Comparison of ENCODE assay signal across 26 cellular contexts in genomic region chr1:163885510-163885909, GRCh38.
"Had no signal": no experiment of that assay in that cellular context is flagged by ENCODE, and none has a peak within 500 bp of the region (broad histone marks: within the 10 kb centered on the region; RNA-seq: fewer than 3 reads in every experiment).

No MANE protein-coding gene starts in this region.

- H3K36me3 ChIP-seq: neural progenitor cell, ovary, spleen, suprapubic skin, tibial artery, transverse colon, vagina had no signal

- ATAC-seq: natural killer cell; psoas muscle; right cardiac atrium; sciatic nerve; stimulated activated naive CD8-positive, alpha-beta T cell treated with anti-CD3 and anti-CD28 coated beads, Interleukin-15, amount 100 ng/mL, for 72 hours; stimulated activated naive CD8-positive, alpha-beta T cell treated with anti-CD3 and anti-CD28 coated beads, Interleukin-15, Interleukin-2, amounts not matched to agents 100 U/mL and 50 U/mL, for 24 hours had no signal

- H2AFZ ChIP-seq: neural progenitor cell, parathyroid adenoma had no signal

- DNase-seq: natural killer cell; occipital lobe; psoas muscle; right cardiac atrium; spleen; stimulated activated CD4-positive, alpha-beta T cell treated with anti-CD3 and anti-CD28 coated beads, Interleukin-12 subunit alpha, Interleukin-12 subunit beta, amount 100 ng/mL, for 4 hours; stimulated activated CD4-positive, alpha-beta T cell treated with anti-CD3 and anti-CD28 coated beads, Interleukin-1b, Interleukin-23, amount 100 ng/mL, for 48 hours; stimulated activated CD4-positive, alpha-beta T cell treated with anti-CD3 and anti-CD28 coated beads, Interleukin-4, amount 100 ng/mL, for 1 hour; stimulated activated CD4-positive, alpha-beta T cell treated with anti-CD3 and anti-CD28 coated beads, Interleukin-4, amount 100 ng/mL, for 4 hours; stimulated activated CD8-positive, alpha-beta memory T cell treated with anti-CD3 and anti-CD28 coated beads, Interleukin-4, amount 100 ng/mL, for 48 hours; stimulated activated naive CD4-positive, alpha-beta T cell; stimulated activated naive CD8-positive, alpha-beta T cell treated with anti-CD3 and anti-CD28 coated beads, Interleukin-15, amount 100 ng/mL, for 72 hours; stimulated activated naive CD8-positive, alpha-beta T cell treated with anti-CD3 and anti-CD28 coated beads, Interleukin-15, Interleukin-2, amounts not matched to agents 100 U/mL and 50 U/mL, for 24 hours; substantia nigra; testis; tibial artery; transverse colon had no signal

- H3K79me2 ChIP-seq: parathyroid adenoma had no signal

- H3K9me3 ChIP-seq: ovary, psoas muscle, suprapubic skin, testis, tibial artery, transverse colon, vagina had no signal

- H3K27me3 ChIP-seq: neural progenitor cell, ovary, spleen, suprapubic skin, testis, tibial artery, transverse colon, vagina had no signal

- H3K4me2 ChIP-seq: neural progenitor cell, smooth muscle cell had no signal

- FAIRE-seq: urothelium cell line had no signal

- H3K4me1 ChIP-seq: neural progenitor cell, parathyroid adenoma, psoas muscle, spleen, suprapubic skin, testis, tibial artery, transverse colon had no signal

- H3K27ac ChIP-seq: neural progenitor cell, ovary, parathyroid adenoma, psoas muscle, skin epidermis, spleen, suprapubic skin, testis, tibial artery, transverse colon, vagina had no signal

- H3K9ac ChIP-seq: neural progenitor cell, parathyroid adenoma had no signal

- H3K4me3 ChIP-seq: neural progenitor cell, ovary, psoas muscle, skin epidermis, smooth muscle cell, spleen, suprapubic skin, testis, tibial artery, transverse colon, vagina had no signal
